Comparison of ENCODE assay signal across 8 cellular contexts in the genomic region with DNA sequence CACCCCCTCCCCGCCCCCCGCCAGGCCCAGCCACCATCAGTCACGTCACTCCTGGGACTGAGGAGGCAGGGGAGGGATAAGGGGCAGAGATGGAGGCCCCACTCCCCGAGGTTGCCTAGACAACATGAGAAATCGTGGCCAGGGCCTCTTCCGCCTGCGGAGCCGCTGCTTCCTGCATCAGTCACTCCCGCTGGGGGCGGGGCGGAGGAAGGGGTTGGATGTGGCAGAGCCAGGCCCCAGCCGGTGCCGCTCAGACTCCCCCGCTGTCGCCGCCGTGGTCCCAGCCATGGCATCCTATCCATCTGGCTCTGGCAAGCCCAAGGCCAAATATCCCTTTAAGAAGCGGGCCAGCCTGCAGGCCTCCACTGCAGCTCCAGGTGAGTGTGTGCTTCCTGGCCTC. TPM values are rescaled to one million over a fixed set of nuclear protein-coding genes. Genes with fewer than 3 reads are reported as not detected.
DNase-seq lines count a peak whose midpoint lies in the region; ATAC-seq and TF ChIP-seq lines count a peak whose summit lies in the region.

No MANE protein-coding gene starts in this region.

- H3K27me3 ChIP-seq in IMR-90 (ENCODE audit: control insufficient read depth, insufficient read depth, low read length) = no peaks in the 10 kb centered on the region
- H3K27me3 ChIP-seq in OCI-LY3 (ENCODE audit: low read depth, low read length) = no peaks in the 10 kb centered on the region

- H3K9ac ChIP-seq in IMR-90 (ENCODE audit: low read depth, low read length) (peak overlapping the region; percentile 99), OCI-LY3 (ENCODE audit: low read length) (peak overlapping the region; percentile 97)

- BruUV-seq in IMR-90 (replicated peaks; lab: Mats Ljungman, UMichigan) = no TSS peak

- H3K4me1 ChIP-seq in IMR-90 (ENCODE audit: control insufficient read depth, insufficient read depth, low read length) = peaks cover 47% of the 10 kb centered on the region
- peaks cover 13% of the 10 kb centered on the region for H3K4me1 ChIP-seq in OCI-LY3 (ENCODE audit: low read length)

- peaks cover 50% of the 10 kb centered on the region for H4K20me1 ChIP-seq in IMR-90 (ENCODE audit: insufficient read depth, low read length)
- H4K20me1 ChIP-seq in OCI-LY3 (ENCODE audit: insufficient read depth, low read length) = peaks cover 7% of the 10 kb centered on the region; the same call in 1 of the 2 replicates

- H3K9me1 ChIP-seq in IMR-90 (ENCODE audit: insufficient read depth, low read length) = peaks cover 42% of the 10 kb centered on the region

- H3K27ac ChIP-seq in IMR-90 (ENCODE audit: insufficient read depth, low read length) (peak overlapping the region; percentile 99), OCI-LY3 (ENCODE audit: low read length) (peak overlapping the region; percentile 54; the same call in 1 of the 2 replicates), epithelial cell of prostate (peak overlapping the region; percentile 65)

- no peak overlapping the region for H2BK20ac ChIP-seq in IMR-90 (ENCODE audit: low read depth, low read length)

- H2BK15ac ChIP-seq in IMR-90 (ENCODE audit: low read depth, low read length) = no peak overlapping the region

- H4K91ac ChIP-seq in IMR-90 (ENCODE audit: insufficient read depth, low read depth, low read length) = peak overlapping the region; percentile 59; the same call in 1 of the 2 replicates

- peak overlapping the region; percentile 99 for H3K4me2 ChIP-seq in IMR-90 (ENCODE audit: low read depth, low read length)
- H3K4me2 ChIP-seq in OCI-LY3 (ENCODE audit: low read length) = peak overlapping the region; percentile 92

- peak overlapping the region; percentile 97 for H2BK5ac ChIP-seq in IMR-90 (ENCODE audit: low read depth, low read length, poor library complexity, severe bottlenecking)

- H2AK5ac ChIP-seq in IMR-90 (ENCODE audit: low read depth, low read length) = peak overlapping the region; percentile 54

- H4K8ac ChIP-seq in IMR-90 (ENCODE audit: low read depth in 2 of 2, low read length in 2 of 2) = peak overlapping the region; percentile 70 to 85; a peak in 2 of 4 replicates

- CTCF ChIA-PET in IMR-90 (lab: Yijun Ruan, JAX) = interaction anchor here (1.5 to 2.0 kb wide), 3 partner anchors 9 to 127 kb away, joined by 3 to 6 read pairs (median 6); a partner anchor contains a TSS

- peak overlapping the region; percentile 70; the same call in 1 of the 2 replicates for H3K23ac ChIP-seq in IMR-90 (ENCODE audit: low read depth, low read length)

- peak overlapping the region; percentile 59; the same call in 1 of the 2 replicates for H3K56ac ChIP-seq in IMR-90 (ENCODE audit: extremely low read depth, insufficient read depth, low read length)

- no peak for TF ChIP-seq CTCF in IMR-90 (conservative IDR thresholded peaks at IDR 0.05; ENCODE audit: low read depth, low read length)
- TF ChIP-seq CTCF in OCI-LY3 (IDR thresholded peaks at IDR 0.05; ENCODE audit: low read depth, low read length) = no peak

- peak overlapping the region; percentile 84 for H2AFZ ChIP-seq in IMR-90 (replicated peaks; ENCODE audit: low read length, poor library complexity)
- H2AFZ ChIP-seq in OCI-LY3 (ENCODE audit: low read depth, low read length) = no peak overlapping the region

- ATAC-seq in GM21576 (IDR thresholded peaks at IDR 0.05; ENCODE audit: unreplicated experiment) (peak; percentile 72), IMR-90 (ENCODE audit: low read depth) (peak; percentile 80)

- H2BK120ac ChIP-seq in IMR-90 (ENCODE audit: low read depth, low read length) = 0 out of 2 replicates have a peak overlapping the region, but pooled peaks have one; percentile 24

- peak overlapping the region; percentile 86 for H2AK9ac ChIP-seq in IMR-90 (replicated peaks; ENCODE audit: low read depth, low read length, poor library complexity)

- in situ Hi-C loops in IMR-90 (cut with MboI; ENCODE audit: low sequenced_read_pairs) = loop anchor here (5.0 kb wide), 1 partner anchor 74 kb away; a partner anchor contains a TSS

- POLR2A ChIA-PET in IMR-90 (lab: Charles Lee; ENCODE audit: unreplicated experiment) = no interaction called here

- peaks cover 50% of the 10 kb centered on the region for H3K79me2 ChIP-seq in OCI-LY3 (ENCODE audit: low read length)

- intact Hi-C loops in IMR-90 (cut with micrococcal nuclease) = loop anchor here (2.0 to 10.0 kb wide), 2 partner anchors 72 to 336 kb away; a partner anchor contains a TSS

- DNase-seq in DMS 273 treated with DMSO at 0.1 percent for 48 hours (lab: John Stamatoyannopoulos, UW) = peak; percentile 71
- DNase-seq in IMR-90 = peak; percentile 95
- peak; percentile 95 for DNase-seq in activated T-cell treated with anti-CD3 and anti-CD28 coated beads for 4 hours
- DNase-seq in epithelial cell of prostate (ENCODE audit: low read depth, low spot score) = no peak
- DNase-seq in mucosa of gallbladder (ENCODE audit: low spot score) = peak; percentile 93
- peak; percentile 89 to 92 for DNase-seq in stimulated activated CD8-positive, alpha-beta memory T cell treated with anti-CD3 and anti-CD28 coated beads, Interleukin-4, amount 100 ng/mL, for 1 hour (ENCODE audit: low read depth in 2 of 2, low spot score in 1 of 2)

- H3K79me1 ChIP-seq in IMR-90 (ENCODE audit: low read depth in 1 of 2, low read length in 2 of 2) = peaks cover 16 to 86% of the 10 kb centered on the region in 2 experiments; a peak in 3 of 4 replicates

- WGBS in IMR-90 (ENCODE audit: extremely low coverage in 2 of 2, insufficient read length in 1 of 2), 2 experiments = no CpG with 5 or more reads among the region's 18 CpGs

- H4K5ac ChIP-seq in IMR-90 (ENCODE audit: low read depth, low read length) = no peak overlapping the region; the same call in 1 of the 2 replicates

- peak; percentile 31 for TF ChIP-seq POLR2A in IMR-90 (IDR thresholded peaks at IDR 0.05; ENCODE audit: low read depth, low read length)

- H3K4me3 ChIP-seq in IMR-90 (ENCODE audit: insufficient read depth, low read depth, low read length) (peak overlapping the region; percentile 96), OCI-LY3 (ENCODE audit: low read length) (peak overlapping the region; percentile 100)

- H3K14ac ChIP-seq in IMR-90 (replicated peaks; ENCODE audit: low read depth, low read length) = peak overlapping the region; percentile 93

- peak; percentile 3; the same call in 1 of the 2 replicates for TF ChIP-seq RAD21 in IMR-90 (IDR thresholded peaks at IDR 0.05; ENCODE audit: low read length)

- H3K9me3 ChIP-seq in IMR-90 (ENCODE audit: control insufficient read depth, insufficient read depth, low read length) (no peaks in the 10 kb centered on the region), OCI-LY3 (ENCODE audit: insufficient read depth, low read length) (no peaks in the 10 kb centered on the region)

- dilution Hi-C loops in IMR-90 (cut with HindIII; ENCODE audit: low sequenced_read_pairs, unreplicated experiment) = no loop called here

- peak overlapping the region; percentile 86 for H3K4ac ChIP-seq in IMR-90 (ENCODE audit: low read depth, low read length)

- H3K36me3 ChIP-seq in IMR-90 (ENCODE audit: control insufficient read depth, insufficient read depth, low read length) = peaks cover 2% of the 10 kb centered on the region
- H3K36me3 ChIP-seq in OCI-LY3 (replicated peaks; ENCODE audit: low read depth, low read length) = no peaks in the 10 kb centered on the region

- H3K18ac ChIP-seq in IMR-90 (ENCODE audit: low read depth, low read length) = peak overlapping the region; percentile 52; the same call in 1 of the 2 replicates

TF ChIP-seq in IMR-90, 13 proteins besides CTCF, POLR2A, EP300 and RAD21 (continues in another document):
- TF ChIP-seq NFE2L2 (IDR thresholded peaks at IDR 0.05; ENCODE audit: low read depth, low read length) (no peak; the same call in 1 of the 2 replicates), BHLHE40 (IDR thresholded peaks at IDR 0.05; ENCODE audit: low read depth, low read length) (peak; percentile 41; the same call in 1 of the 2 replicates), RCOR1 (IDR thresholded peaks at IDR 0.05; ENCODE audit: insufficient replicate concordance, low read length) (no peak), MAFK (IDR thresholded peaks at IDR 0.05; ENCODE audit: low read depth, low read length) (no peak), FOS (IDR thresholded peaks at IDR 0.05; ENCODE audit: low read depth, low read length) (no peak), CHD1 (IDR thresholded peaks at IDR 0.05; ENCODE audit: low read depth, low read length) (no peak), SMC3 (IDR thresholded peaks at IDR 0.05; ENCODE audit: low read depth, low read length) (0 out of 2 replicates have a peak, but pooled peaks have one; percentile 7)
- TF ChIP-seq, protein P1, sequence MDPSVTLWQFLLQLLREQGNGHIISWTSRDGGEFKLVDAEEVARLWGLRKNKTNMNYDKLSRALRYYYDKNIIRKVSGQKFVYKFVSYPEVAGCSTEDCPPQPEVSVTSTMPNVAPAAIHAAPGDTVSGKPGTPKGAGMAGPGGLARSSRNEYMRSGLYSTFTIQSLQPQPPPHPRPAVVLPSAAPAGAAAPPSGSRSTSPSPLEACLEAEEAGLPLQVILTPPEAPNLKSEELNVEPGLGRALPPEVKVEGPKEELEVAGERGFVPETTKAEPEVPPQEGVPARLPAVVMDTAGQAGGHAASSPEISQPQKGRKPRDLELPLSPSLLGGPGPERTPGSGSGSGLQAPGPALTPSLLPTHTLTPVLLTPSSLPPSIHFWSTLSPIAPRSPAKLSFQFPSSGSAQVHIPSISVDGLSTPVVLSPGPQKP (IDR thresholded peaks at IDR 0.05; ENCODE audit: borderline replicate concordance, low read depth, low read length) = no peak

RNA-seq across cellular contexts. Expression of a gene that starts 1.3 kb away (rescaled TPM):
- 50.3 and 61.5 TPM in 2 replicates for total RNA-seq in IMR-90 (2012; rRNA removed)
- 103 and 116 TPM in 2 replicates for polyA plus RNA-seq in IMR-90 (2012; rRNA removed)
- 64.5 and 81.2 TPM in 2 replicates for polyA plus RNA-seq in IMR-90 (2012; cell fraction: cytosol; rRNA removed)
- 569 and 1,268 TPM in 2 replicates for polyA plus RNA-seq in IMR-90 (2012; cell fraction: nucleus; rRNA removed; ENCODE audit: low replicate concordance)
- total RNA-seq in mucosa of gallbladder = 171 TPM

RNA-seq across cellular contexts. Expression of a gene that starts 1.5 kb away (rescaled TPM):
- 0.28 and 0.36 TPM in 2 replicates for total RNA-seq in IMR-90 (2012; rRNA removed)
- 0.17 and 0.26 TPM in 2 replicates for polyA plus RNA-seq in IMR-90 (2012; rRNA removed)
- polyA plus RNA-seq in IMR-90 (2012; cell fraction: cytosol; rRNA removed) = 0.07 TPM in 1 of 2 replicates, not detected in the other
- polyA plus RNA-seq in IMR-90 (2012; cell fraction: nucleus; rRNA removed; ENCODE audit: low replicate concordance) = 0.10 TPM in 1 of 2 replicates, not detected in the other
- total RNA-seq in mucosa of gallbladder = not detected

RNA-seq across cellular contexts. Expression of a gene that starts 35.0 kb away (rescaled TPM):
- total RNA-seq in IMR-90 (2012; rRNA removed) = 6.4 and 10.4 TPM in 2 replicates
- 37.8 and 42.2 TPM in 2 replicates for polyA plus RNA-seq in IMR-90 (2012; rRNA removed)
- polyA plus RNA-seq in IMR-90 (2012; cell fraction: cytosol; rRNA removed) = 29.1 and 38.2 TPM in 2 replicates
- 28.6 and 35.6 TPM in 2 replicates for polyA plus RNA-seq in IMR-90 (2012; cell fraction: nucleus; rRNA removed; ENCODE audit: low replicate concordance)
- 44.1 TPM for total RNA-seq in mucosa of gallbladder

RNA-seq across cellular contexts. Expression of a gene that starts 47.0 kb away (rescaled TPM):
- total RNA-seq in IMR-90 (2012; rRNA removed) = 6.9 and 10.2 TPM in 2 replicates
- polyA plus RNA-seq in IMR-90 (2012; rRNA removed) = 85.5 and 93.9 TPM in 2 replicates
- 35.3 and 55.1 TPM in 2 replicates for polyA plus RNA-seq in IMR-90 (2012; cell fraction: cytosol; rRNA removed)
- 360 and 610 TPM in 2 replicates for polyA plus RNA-seq in IMR-90 (2012; cell fraction: nucleus; rRNA removed; ENCODE audit: low replicate concordance)
- total RNA-seq in mucosa of gallbladder = 69.9 TPM
